Comparison of ENCODE assay signal across 8 cellular contexts in genomic region chr2:241635756-241636155, GRCh38. TPM values are rescaled to one million over a fixed set of nuclear protein-coding genes. Genes with fewer than 3 reads are reported as not detected.
DNase-seq lines count a peak whose midpoint lies in the region; ATAC-seq and TF ChIP-seq lines count a peak whose summit lies in the region.

No MANE protein-coding gene starts in this region.

- peaks cover 20% of the 10 kb centered on the region for H3K4me1 Mint-ChIP-seq in endothelial cell (ENCODE audit: unreplicated experiment)

- H3K27me3 ChIP-seq in DOHH2 (ENCODE audit: control insufficient read depth, low read length), result no peaks in the 10 kb centered on the region
- no peaks in the 10 kb centered on the region for H3K27me3 ChIP-seq in ovary
- H3K27me3 ChIP-seq in aorta (ENCODE audit: control insufficient read depth in 1 of 2, insufficient read depth in 2 of 2, low read length in 1 of 2), result no peaks in the 10 kb centered on the region

- peak overlapping the region; percentile 69 for H3K4me2 ChIP-seq in DOHH2 (ENCODE audit: low read length)

- ATAC-seq in HG03175 (IDR thresholded peaks at IDR 0.05; ENCODE audit: unreplicated experiment) (no peak), HG03108 (IDR thresholded peaks at IDR 0.05; ENCODE audit: unreplicated experiment) (no peak), aorta (ENCODE audit: low FRiP score) (no peak)

- H3K36me3 ChIP-seq in DOHH2 (ENCODE audit: control insufficient read depth, low read length) (peaks cover 67% of the 10 kb centered on the region), ovary (no peaks in the 10 kb centered on the region), aorta (ENCODE audit: control insufficient read depth in 1 of 2, insufficient read depth in 2 of 2, low read length in 1 of 2) (peaks cover 0 to 4% of the 10 kb centered on the region in 2 donors)

- DNase-seq in OCI-M1 (lab: John Stamatoyannopoulos, UW), result peak; percentile 59
- no peak for DNase-seq in endothelial cell (ENCODE audit: low spot score)
- no peak for DNase-seq in ovary
- DNase-seq in cerebellum (ENCODE audit: low spot score), result no peak
- DNase-seq in aorta, result no peak

- H3K4me3 ChIP-seq in DOHH2 (ENCODE audit: low read length) (peak overlapping the region; percentile 89), ovary (peak overlapping the region; percentile 83), aorta (ENCODE audit: low read length in 2 of 2) (peak overlapping the region in 1 of 2 donors; percentile 84)

- H3K9me3 Mint-ChIP-seq in endothelial cell (ENCODE audit: unreplicated experiment), result no peaks in the 10 kb centered on the region

- no peak for TF ChIP-seq POLR2A in ovary (IDR thresholded peaks at IDR 0.05)

- no peaks in the 10 kb centered on the region for H3K9me2 ChIP-seq in DOHH2 (replicated peaks; ENCODE audit: control insufficient read depth, low read length)

- H3K9me3 ChIP-seq in DOHH2 (ENCODE audit: control insufficient read depth, insufficient read depth, low read length), result peaks cover 14% of the 10 kb centered on the region
- no peaks in the 10 kb centered on the region for H3K9me3 ChIP-seq in ovary
- no peaks in the 10 kb centered on the region for H3K9me3 ChIP-seq in aorta (ENCODE audit: control insufficient read depth, low read length)

- H3K27ac ChIP-seq in DOHH2 (ENCODE audit: low read depth, low read length) (peak overlapping the region; percentile 37), ovary (peak overlapping the region in 1 of 2 donors; percentile 99), aorta (ENCODE audit: low read depth in 1 of 2, low read length in 2 of 2) (no peak overlapping the region)

- 6 to 10% (median 8%) methylated on average over 6 of the region's 6 CpGs for WGBS in ovary, 3 donors
- 19 to 22% methylated on average over 6 of the region's 6 CpGs for WGBS in aorta, 2 donors

- H3K36me3 Mint-ChIP-seq in endothelial cell (ENCODE audit: low read depth, unreplicated experiment), result peaks cover 37% of the 10 kb centered on the region

- no peak for TF ChIP-seq CTCF in DOHH2 (IDR thresholded peaks at IDR 0.05; ENCODE audit: low read depth, low read length, poor library complexity, severe bottlenecking)
- TF ChIP-seq CTCF in endothelial cell (IDR thresholded peaks at IDR 0.05; ENCODE audit: unreplicated experiment), result no peak
- TF ChIP-seq CTCF in ovary (IDR thresholded peaks at IDR 0.05), result no peak

- TF ChIP-seq EP300 in ovary (IDR thresholded peaks at IDR 0.05), result no peak

- H3K4me3 Mint-ChIP-seq in endothelial cell (ENCODE audit: unreplicated experiment), result peak overlapping the region; percentile 91

- intact Hi-C loops in ovary (cut with DNase I), result no loop called here
- intact Hi-C loops in aorta (cut with DNase I), result no loop called here

- peaks cover 7% of the 10 kb centered on the region for H3K27me3 Mint-ChIP-seq in endothelial cell (ENCODE audit: unreplicated experiment)

- 0 out of 2 replicates have a peak, but pooled peaks cover 2% of the 10 kb centered on the region for H3F3A ChIP-seq in DOHH2 (ENCODE audit: control insufficient read depth, insufficient read depth)

- peaks cover 7% of the 10 kb centered on the region; the same call in 1 of the 2 replicates for H4K20me1 ChIP-seq in DOHH2 (ENCODE audit: control insufficient read depth, insufficient read depth, low read depth, low read length)

- H3K27ac Mint-ChIP-seq in endothelial cell (ENCODE audit: unreplicated experiment), result peak overlapping the region; percentile 43

- peaks cover 91% of the 10 kb centered on the region for H3K79me2 ChIP-seq in DOHH2 (ENCODE audit: control insufficient read depth, low read length)

- H3K4me1 ChIP-seq in DOHH2 (ENCODE audit: control insufficient read depth, low read length) (peaks cover 23% of the 10 kb centered on the region), ovary (ENCODE audit: insufficient read depth) (peaks cover 13% of the 10 kb centered on the region), aorta (ENCODE audit: control insufficient read depth in 1 of 2, insufficient read depth in 2 of 2, low read length in 2 of 2) (no peaks in the 10 kb centered on the region)

RNA-seq across cellular contexts. Expression of gene THAP4, which starts 1.2 kb away (rescaled TPM):
- 42.5 TPM for total RNA-seq in endothelial cell (ENCODE audit: unreplicated experiment)
- 10 to 100 TPM; 26.2 to 54.7 (median 40.3) TPM for total RNA-seq in ovary
- 10 to 100 TPM; 12.1 to 42.0 TPM for polyA plus RNA-seq in ovary
- total RNA-seq in cerebellum, result 16.6 TPM
- 10 to 100 TPM; 29.2 to 31.9 TPM for total RNA-seq in aorta
- 10 to 100 TPM; 24.3 to 41.5 TPM for polyA plus RNA-seq in aorta

RNA-seq across cellular contexts. Expression of gene ATG4B, which starts 1.7 kb away (rescaled TPM):
- total RNA-seq in endothelial cell (ENCODE audit: unreplicated experiment) (124 TPM), ovary (10 to 100 TPM; 37.1 to 70.4 (median 56.3) TPM), cerebellum (57.4 TPM), aorta (10 to 100 TPM; 71.3 to 85.4 TPM)
- polyA plus RNA-seq in ovary (10 to 100 TPM; 41.0 to 49.5 TPM), aorta (10 to 100 TPM; 30.4 to 77.3 TPM)

RNA-seq across cellular contexts. Expression of gene DTYMK, which starts 50.9 kb away (rescaled TPM):
- 42.3 TPM for total RNA-seq in endothelial cell (ENCODE audit: unreplicated experiment)
- 10 to 100 TPM in 6 of 7 donors, 1 to 10 TPM in 1; 8.9 to 17.9 (median 14.6) TPM for total RNA-seq in ovary
- 10 to 100 TPM in 1 of 2 donors, 1 to 10 TPM in 1; 3.7 to 10.7 TPM for polyA plus RNA-seq in ovary
- total RNA-seq in cerebellum, result 13.6 TPM
- 10 to 100 TPM in 1 of 2 donors, 1 to 10 TPM in 1; 8.4 to 18.5 TPM for total RNA-seq in aorta
- polyA plus RNA-seq in aorta, result 10 to 100 TPM in 1 of 2 donors, 1 to 10 TPM in 1; 9.4 to 14.3 TPM
